ENCODE assay signal across 19 cellular contexts in the genomic region with DNA sequence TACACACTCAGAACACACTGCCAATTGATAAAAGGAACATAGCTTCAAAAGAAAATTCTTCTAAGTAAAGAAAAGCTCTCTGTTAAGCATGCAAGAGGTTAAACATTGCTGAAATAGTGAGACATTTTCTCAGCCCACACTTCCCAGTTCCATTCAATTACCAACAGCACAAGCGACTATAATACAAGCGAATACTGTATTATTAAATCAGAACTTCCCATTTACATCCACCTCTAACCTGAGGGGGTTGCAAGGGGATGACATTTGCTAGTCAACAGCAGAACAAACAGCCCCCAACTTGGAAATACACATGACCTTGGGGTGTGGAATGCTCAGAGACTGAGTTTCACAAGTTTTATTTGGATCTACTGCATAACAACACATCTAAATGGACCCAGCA. TPM values are rescaled to one million over a fixed set of nuclear protein-coding genes. Genes with fewer than 3 reads are reported as not detected.
A peak's percentile ranks its signal among the peaks of the same experiment; 100 is the strongest.
DNase-seq lines count a peak whose midpoint lies in the region; ATAC-seq and TF ChIP-seq lines count a peak whose summit lies in the region.
"Had no signal": no experiment of that assay in that cellular context is flagged by ENCODE, and none has a peak within 500 bp of the region (broad histone marks: within the 10 kb centered on the region; RNA-seq: fewer than 3 reads in every experiment).

No MANE protein-coding gene starts in this region.

- H3K27ac ChIP-seq in GM23338 (ENCODE audit: low read depth) (no peak overlapping the region), endodermal cell (ENCODE audit: low read depth, low read length) (no peak overlapping the region), neural cell (ENCODE audit: low read length) (no peak overlapping the region)
- H3K27ac ChIP-seq in CD8-positive, alpha-beta memory T cell (ENCODE audit: low read depth, low read length): no peak overlapping the region
- H3K27ac ChIP-seq: BLaER1 treated with 17β-estradiol and CSF1 and Interleukin-3, amounts not matched to agents 10 nM and 100 nM; SJCRH30 had no signal

- no peak for TF ChIP-seq RAD21 in neural cell (conservative IDR thresholded peaks at IDR 0.05)

- peak overlapping the region; percentile 1; the same call in 1 of the 2 replicates for H3K4me2 ChIP-seq in GM23338
- no peak overlapping the region for H3K4me2 ChIP-seq in neural cell (ENCODE audit: low read length)
- H3K4me2 ChIP-seq: BLaER1 treated with 17β-estradiol and CSF1 and Interleukin-3, amounts not matched to agents 10 nM and 100 nM had no signal

- H4K20me1 ChIP-seq in GM23338 (replicated peaks; ENCODE audit: insufficient read depth): no peaks in the 10 kb centered on the region
- H4K20me1 ChIP-seq in neural cell (ENCODE audit: insufficient read depth): no peaks in the 10 kb centered on the region
- H4K20me1 ChIP-seq: BLaER1 treated with 17β-estradiol and CSF1 and Interleukin-3, amounts not matched to agents 10 nM and 100 nM had no signal

- peaks cover 16% of the 10 kb centered on the region for H3K4me1 Mint-ChIP-seq in GM23338
- peaks cover 10% of the 10 kb centered on the region for H3K4me1 Mint-ChIP-seq in endodermal cell
- H3K4me1 Mint-ChIP-seq in CD8-positive, alpha-beta memory T cell: no peaks in the 10 kb centered on the region

- no peaks in the 10 kb centered on the region for H3K36me3 Mint-ChIP-seq in GM23338 (ENCODE audit: low read depth)
- H3K36me3 Mint-ChIP-seq in endodermal cell (ENCODE audit: low read depth): no peaks in the 10 kb centered on the region
- H3K36me3 Mint-ChIP-seq in CD8-positive, alpha-beta memory T cell: no peaks in the 10 kb centered on the region

- H3K4me3 Mint-ChIP-seq in GM23338 (no peak overlapping the region), endodermal cell (no peak overlapping the region)
- no peak overlapping the region for H3K4me3 Mint-ChIP-seq in CD8-positive, alpha-beta memory T cell

- ATAC-seq in GM23338 (no peak), GM18861 (IDR thresholded peaks at IDR 0.05; ENCODE audit: unreplicated experiment) (no peak), GM18520 (IDR thresholded peaks at IDR 0.05; ENCODE audit: unreplicated experiment) (no peak), GM18867 (IDR thresholded peaks at IDR 0.05; ENCODE audit: unreplicated experiment) (no peak)
- ATAC-seq: HCT116, Panc1 had no signal

- H3F3A ChIP-seq in GM23338 (replicated peaks; ENCODE audit: low read depth) (no peaks in the 10 kb centered on the region), neural cell (ENCODE audit: insufficient read depth, low read length, poor library complexity, severe bottlenecking) (no peaks in the 10 kb centered on the region)

- TF ChIP-seq CTCF in GM23338 (conservative IDR thresholded peaks at IDR 0.05; ENCODE audit: low read depth in 2 of 2): no peak
- TF ChIP-seq CTCF in endodermal cell (conservative IDR thresholded peaks at IDR 0.05): no peak
- TF ChIP-seq CTCF in neural cell (IDR thresholded peaks at IDR 0.05; ENCODE audit: poor library complexity, severe bottlenecking): no peak

- CTCF ChIA-PET in CD8-positive, alpha-beta memory T cell (lab: Charles Lee): no interaction called here

- TF ChIP-seq EP300 in neural cell (conservative IDR thresholded peaks at IDR 0.05; ENCODE audit: poor library complexity, severe bottlenecking): no peak

- H2AFZ ChIP-seq in GM23338 (no peak overlapping the region), neural cell (ENCODE audit: low read depth, low read length) (no peak overlapping the region)

- 22% methylated on average over 2 of the region's 2 CpGs; no CpG with 5 or more reads in 1 of the 2 experiments for WGBS in endodermal cell (ENCODE audit: insufficient coverage in 1 of 2, insufficient read length in 1 of 2), 2 experiments

- peak; percentile 31 for DNase-seq in GM23338 (ENCODE audit: low spot score)
- peak; percentile 60 for DNase-seq in NCI-H69 (lab: John Stamatoyannopoulos, UW)
- DNase-seq in endodermal cell: peak; percentile 63
- DNase-seq in CD8-positive, alpha-beta memory T cell: no peak
- DNase-seq: DND-41, GOT3, KG1, NCI-H1105 treated with DMSO at 0.1 percent for 48 hours, NCI-H1694, NCI-H2081 treated with DMSO at 0.1 percent for 48 hours, NCI-H524, SJCRH30 had no signal

- H3K9me3 Mint-ChIP-seq in GM23338 (no peaks in the 10 kb centered on the region), endodermal cell (no peaks in the 10 kb centered on the region)
- H3K9me3 Mint-ChIP-seq in CD8-positive, alpha-beta memory T cell: peaks cover 0 to 9% (median 1%) of the 10 kb centered on the region in 5 donors

- H3K4me1 ChIP-seq in GM23338 (ENCODE audit: insufficient read depth) (peaks cover 10% of the 10 kb centered on the region), endodermal cell (ENCODE audit: control insufficient read depth, insufficient read depth, low read length) (peaks cover 9% of the 10 kb centered on the region)
- H3K4me1 ChIP-seq in CD8-positive, alpha-beta memory T cell (ENCODE audit: insufficient read depth, low read length): no peaks in the 10 kb centered on the region
- H3K4me1 ChIP-seq: SJCRH30 had no signal

- no peaks in the 10 kb centered on the region for H3K9me3 ChIP-seq in endodermal cell (ENCODE audit: control insufficient read depth, low read length)
- H3K9me3 ChIP-seq in neural cell (ENCODE audit: low read length): no peaks in the 10 kb centered on the region
- no peaks in the 10 kb centered on the region for H3K9me3 ChIP-seq in CD8-positive, alpha-beta memory T cell (ENCODE audit: low read length)
- H3K9me3 ChIP-seq: BLaER1 treated with 17β-estradiol and CSF1 and Interleukin-3, amounts not matched to agents 10 nM and 100 nM; SJCRH30 had no signal

- POLR2A ChIA-PET in CD8-positive, alpha-beta memory T cell (lab: Charles Lee): no interaction called here

- no peaks in the 10 kb centered on the region for H3K79me2 ChIP-seq in GM23338 (replicated peaks; ENCODE audit: insufficient read depth)
- H3K79me2 ChIP-seq in neural cell (replicated peaks; ENCODE audit: insufficient read depth, low read length): no peaks in the 10 kb centered on the region

- H3K27ac Mint-ChIP-seq in GM23338 (no peak overlapping the region), endodermal cell (no peak overlapping the region)
- H3K27ac Mint-ChIP-seq in CD8-positive, alpha-beta memory T cell: no peak overlapping the region

- H3K4me3 ChIP-seq in GM23338 (no peak overlapping the region), endodermal cell (ENCODE audit: low read length) (no peak overlapping the region), neural cell (ENCODE audit: low read length) (peak overlapping the region; percentile 47)
- no peak overlapping the region for H3K4me3 ChIP-seq in CD8-positive, alpha-beta memory T cell (ENCODE audit: low read length)
- H3K4me3 ChIP-seq: BLaER1 treated with 17β-estradiol and CSF1 and Interleukin-3, amounts not matched to agents 10 nM and 100 nM; SJCRH30 had no signal

- H3K9me2 ChIP-seq in GM23338 (ENCODE audit: insufficient read depth) (no peaks in the 10 kb centered on the region), neural cell (ENCODE audit: insufficient read depth, low read length) (no peaks in the 10 kb centered on the region)

- H3K27me3 Mint-ChIP-seq in GM23338 (ENCODE audit: insufficient read depth, low read depth, poor library complexity) (no peaks in the 10 kb centered on the region), endodermal cell (ENCODE audit: insufficient read depth) (peaks cover 3% of the 10 kb centered on the region)
- no peaks in the 10 kb centered on the region for H3K27me3 Mint-ChIP-seq in CD8-positive, alpha-beta memory T cell

- H3K36me3 ChIP-seq in GM23338 (ENCODE audit: insufficient read depth): no peaks in the 10 kb centered on the region
- no peaks in the 10 kb centered on the region for H3K36me3 ChIP-seq in endodermal cell (ENCODE audit: control insufficient read depth, insufficient read depth, low read length)
- H3K36me3 ChIP-seq in neural cell (ENCODE audit: insufficient read depth, low read length): no peaks in the 10 kb centered on the region
- no peaks in the 10 kb centered on the region for H3K36me3 ChIP-seq in CD8-positive, alpha-beta memory T cell (ENCODE audit: insufficient read depth, low read length)
- H3K36me3 ChIP-seq: BLaER1 treated with 17β-estradiol and CSF1 and Interleukin-3, amounts not matched to agents 10 nM and 100 nM; SJCRH30 had no signal

- H3K27me3 ChIP-seq in GM23338 (ENCODE audit: insufficient read depth): no peaks in the 10 kb centered on the region
- H3K27me3 ChIP-seq in endodermal cell (ENCODE audit: control insufficient read depth, insufficient read depth, low read length, poor library complexity, severe bottlenecking): peaks cover 5% of the 10 kb centered on the region
- H3K27me3 ChIP-seq in neural cell (ENCODE audit: insufficient read depth, low read depth, low read length): no peaks in the 10 kb centered on the region
- H3K27me3 ChIP-seq in CD8-positive, alpha-beta memory T cell (ENCODE audit: insufficient read depth, low read length, poor library complexity, severe bottlenecking): no peaks in the 10 kb centered on the region
- H3K27me3 ChIP-seq: BLaER1 treated with 17β-estradiol and CSF1 and Interleukin-3, amounts not matched to agents 10 nM and 100 nM; SJCRH30 had no signal

- H3K9ac ChIP-seq in endodermal cell (ENCODE audit: extremely low read depth, low read length, poor library complexity, severe bottlenecking): no peak overlapping the region
- no peak overlapping the region for H3K9ac ChIP-seq in neural cell (ENCODE audit: low read length)
- H3K9ac ChIP-seq: BLaER1 treated with 17β-estradiol and CSF1 and Interleukin-3, amounts not matched to agents 10 nM and 100 nM had no signal

TF ChIP-seq in GM23338, 12 proteins besides CTCF, POLR2A, EP300 and RAD21 (continues in another document):
- no peak for TF ChIP-seq CREB1 (CRISPR knock-in tag; IDR thresholded peaks at IDR 0.05; ENCODE audit: low read depth)

TF ChIP-seq in neural cell, 6 proteins besides CTCF, POLR2A, EP300 and RAD21 (continues in another document):
- no peak for TF ChIP-seq TAF1 (IDR thresholded peaks at IDR 0.05; ENCODE audit: low read depth)
- TF ChIP-seq POLR2AphosphoS5 (IDR thresholded peaks at IDR 0.05): no peak
- no peak for TF ChIP-seq MXI1 (conservative IDR thresholded peaks at IDR 0.05; ENCODE audit: poor library complexity, severe bottlenecking)
- no peak for TF ChIP-seq EZH2 (IDR thresholded peaks at IDR 0.05; ENCODE audit: borderline replicate concordance, insufficient read depth, low read length, poor library complexity, severe bottlenecking)
- no peak for TF ChIP-seq SMC3 (conservative IDR thresholded peaks at IDR 0.05; ENCODE audit: poor library complexity)

RNA-seq across cellular contexts. Expression of a gene that starts 1.1 kb away (rescaled TPM):
- total RNA-seq in GM23338 (2014; rRNA removed; shearing (Covaris generic)): 0.27 and 0.49 TPM in 2 replicates
- polyA plus RNA-seq in GM23338 (2016; fragmentation: Nextera tagmentation; extraction: Ambion mirVana): 0.06 and 0.10 TPM in 2 replicates
- 1 to 10 TPM in 1 of 2 donors, under 1 TPM in 1; 0.24 to 1.1 TPM for total RNA-seq in endodermal cell
- 1.2 TPM for polyA plus RNA-seq in endodermal cell (2013, experiment 1 of 2)
- 1.2 TPM for polyA plus RNA-seq in endodermal cell (2013, experiment 2 of 2)
- 6.5 and 6.8 TPM in 2 replicates for polyA plus RNA-seq in neural cell
- 16.3 and 18.2 TPM in 2 replicates for polyA minus RNA-seq in neural cell
- total RNA-seq in CD8-positive, alpha-beta memory T cell: not detected
- polyA plus RNA-seq in CD8-positive, alpha-beta memory T cell: not detected

Comparison
In these comparisons a context has a peak if more than half of its experiments do, and no peak if none do; other contexts are left out.
1. DNase-seq: peak in GM23338 (single experiment), NCI-H69 (single experiment) and endodermal cell (single experiment); none in CD8-positive, alpha-beta memory T cell (0 of 5).